ENCODE assay signal across 8 cellular contexts in the genomic region with DNA sequence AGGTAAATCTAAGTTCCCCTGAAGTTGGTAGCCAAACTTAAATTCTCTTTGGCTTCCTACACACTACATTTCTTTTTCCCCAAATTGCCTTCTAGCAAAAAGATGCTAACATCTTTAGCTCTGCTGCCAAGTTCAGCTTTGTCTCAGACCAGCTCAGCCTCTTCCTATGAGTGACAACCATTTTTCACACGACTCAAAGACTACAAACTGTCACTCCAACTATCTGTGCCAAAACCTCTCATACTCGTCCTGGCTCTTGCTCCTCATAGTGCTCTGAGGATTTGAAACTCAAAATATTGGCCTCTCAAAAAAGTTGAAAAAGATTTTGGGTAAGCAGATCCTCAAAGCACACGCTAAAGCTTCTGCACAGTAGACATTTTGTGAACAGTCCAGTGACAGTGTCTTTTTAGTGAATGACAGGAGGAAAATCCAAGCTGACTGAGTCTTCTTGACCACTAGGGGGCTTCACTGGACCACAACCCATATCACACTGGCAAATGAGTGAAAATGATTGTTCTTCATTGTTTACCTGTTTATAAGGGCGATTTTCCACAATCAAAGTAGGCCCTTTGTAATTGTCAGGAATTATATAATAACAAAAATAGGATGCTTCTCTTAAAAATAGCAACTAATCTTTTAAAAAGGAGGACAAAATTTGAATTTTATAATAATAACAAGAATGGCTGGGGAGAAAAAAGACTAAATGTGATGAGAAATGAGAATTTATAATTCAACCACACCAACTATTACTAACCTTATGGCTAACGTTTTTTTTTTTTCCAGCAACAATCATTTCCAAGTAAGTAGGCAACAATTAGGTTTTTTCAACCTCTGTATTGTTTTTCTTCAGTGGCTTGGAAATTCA.
A peak's percentile ranks its signal among the peaks of the same experiment; 100 is the strongest.
DNase-seq lines count a peak whose midpoint lies in the region; ATAC-seq and TF ChIP-seq lines count a peak whose summit lies in the region.

No MANE protein-coding gene starts in this region.

- DNase-seq in NCI-H1048 (lab: John Stamatoyannopoulos, UW): peak; percentile 43
- peak in 4 of 10 donors; percentile 31 to 50 (median 41) for DNase-seq in dorsolateral prefrontal cortex
- DNase-seq in mesenchymal stem cell: peak; percentile 65
- no peak for DNase-seq in lower leg skin (ENCODE audit: low spot score in 2 of 2)

- H3K4me3 Mint-ChIP-seq in T-helper 1 cell treated with Interleukin-12 subunit alpha and Interleukin-12 subunit beta and Interleukin-4 antibody, amounts not matched to agents 30 μg/mL and 1 μg/mL, for 36 hours: no peak overlapping the region

- TF ChIP-seq POLR2A in lower leg skin (IDR thresholded peaks at IDR 0.05) (no peak), GM18505 (IDR thresholded peaks at IDR 0.05; ENCODE audit: borderline replicate concordance, extremely low read depth, insufficient read depth, insufficient read length) (no peak)

- H3K27me3 ChIP-seq in DOHH2 (ENCODE audit: control insufficient read depth, low read length): no peaks in the 10 kb centered on the region
- no peaks in the 10 kb centered on the region for H3K27me3 ChIP-seq in dorsolateral prefrontal cortex
- H3K27me3 ChIP-seq in mesenchymal stem cell (ENCODE audit: control insufficient read depth in 1 of 2, insufficient read depth in 1 of 2, low read length in 2 of 2): no peaks in the 10 kb centered on the region

- H2BK5ac ChIP-seq in mesenchymal stem cell (ENCODE audit: low read depth, low read length, poor library complexity, severe bottlenecking): no peak overlapping the region

- H3K4me3 ChIP-seq in DOHH2 (ENCODE audit: low read length) (no peak overlapping the region), dorsolateral prefrontal cortex (peak overlapping the region in 5 of 59 donors; percentile 2 to 41 (median 9)), mesenchymal stem cell (ENCODE audit: insufficient read depth in 1 of 2, low read depth in 1 of 2, low read length in 2 of 2) (no peak overlapping the region), lower leg skin (ENCODE audit: low read depth, poor library complexity, severe bottlenecking) (no peak overlapping the region)

- no peak overlapping the region for H2BK15ac ChIP-seq in mesenchymal stem cell (ENCODE audit: low read depth, poor library complexity, severe bottlenecking)

- H3F3A ChIP-seq in DOHH2 (ENCODE audit: control insufficient read depth, insufficient read depth): 0 out of 2 replicates have a peak, but pooled peaks cover 4% of the 10 kb centered on the region

- H3K27me3 Mint-ChIP-seq in T-helper 1 cell treated with Interleukin-12 subunit alpha and Interleukin-12 subunit beta and Interleukin-4 antibody, amounts not matched to agents 30 μg/mL and 1 μg/mL, for 36 hours (ENCODE audit: low read depth): no peaks in the 10 kb centered on the region

- 56% methylated on average over 3 of the region's 5 CpGs for WGBS in mesenchymal stem cell
- WGBS in lower leg skin, 2 donors: 28 to 29% methylated on average over 5 of the region's 5 CpGs

- no peaks in the 10 kb centered on the region for H3K79me1 ChIP-seq in mesenchymal stem cell (replicated peaks; ENCODE audit: low read length, poor library complexity, severe bottlenecking)

- H3K18ac ChIP-seq in mesenchymal stem cell (ENCODE audit: low read depth in 1 of 2, low read length in 2 of 2): no peak overlapping the region

- no peak overlapping the region for H4K8ac ChIP-seq in mesenchymal stem cell (ENCODE audit: low read length)

- H3K9me3 ChIP-seq in DOHH2 (ENCODE audit: control insufficient read depth, insufficient read depth, low read length) (no peaks in the 10 kb centered on the region), mesenchymal stem cell (ENCODE audit: control insufficient read depth, low read length) (no peaks in the 10 kb centered on the region)

- H3K27ac Mint-ChIP-seq in T-helper 1 cell treated with Interleukin-12 subunit alpha and Interleukin-12 subunit beta and Interleukin-4 antibody, amounts not matched to agents 30 μg/mL and 1 μg/mL, for 36 hours: peak overlapping the region; percentile 23

- H3K36me3 ChIP-seq in DOHH2 (ENCODE audit: control insufficient read depth, low read length) (peaks cover 19% of the 10 kb centered on the region), mesenchymal stem cell (ENCODE audit: control insufficient read depth in 1 of 2, insufficient read depth in 2 of 2, low read depth in 1 of 2, low read length in 2 of 2) (no peaks in the 10 kb centered on the region)

- ATAC-seq in GM21515 (IDR thresholded peaks at IDR 0.05; ENCODE audit: unreplicated experiment): peak; percentile 55
- ATAC-seq in GM18505 (IDR thresholded peaks at IDR 0.05; ENCODE audit: unreplicated experiment): no peak

- H3K27ac ChIP-seq in DOHH2 (ENCODE audit: low read depth, low read length) (no peak overlapping the region), dorsolateral prefrontal cortex (peak overlapping the region in 51 of 59 donors; percentile 1 to 82 (median 64)), mesenchymal stem cell (ENCODE audit: low read length, poor library complexity, severe bottlenecking) (no peak overlapping the region)

- H3K14ac ChIP-seq in mesenchymal stem cell (ENCODE audit: low read length in 2 of 2): no peak overlapping the region

- no peak overlapping the region for H2AK5ac ChIP-seq in mesenchymal stem cell (ENCODE audit: low read length, severe bottlenecking)

- no peak overlapping the region for H2AFZ ChIP-seq in mesenchymal stem cell (ENCODE audit: low read depth, low read length)

- H3K4me2 ChIP-seq in DOHH2 (ENCODE audit: low read length) (no peak overlapping the region), mesenchymal stem cell (ENCODE audit: low read length, poor library complexity, severe bottlenecking) (no peak overlapping the region)

- H3K4me1 Mint-ChIP-seq in T-helper 1 cell treated with Interleukin-12 subunit alpha and Interleukin-12 subunit beta and Interleukin-4 antibody, amounts not matched to agents 30 μg/mL and 1 μg/mL, for 36 hours (ENCODE audit: low read depth): peaks cover 9% of the 10 kb centered on the region

- H3K23ac ChIP-seq in mesenchymal stem cell (ENCODE audit: low read length in 2 of 2): no peak overlapping the region

- H3K4me1 ChIP-seq in DOHH2 (ENCODE audit: control insufficient read depth, low read length) (0 out of 2 replicates have a peak, but pooled peaks cover 3% of the 10 kb centered on the region), mesenchymal stem cell (ENCODE audit: control insufficient read depth, insufficient read depth, low read depth, low read length) (peaks cover 4% of the 10 kb centered on the region)

- no peak overlapping the region for H2BK120ac ChIP-seq in mesenchymal stem cell (ENCODE audit: low read depth, low read length)

- no peaks in the 10 kb centered on the region for H4K20me1 ChIP-seq in DOHH2 (ENCODE audit: control insufficient read depth, insufficient read depth, low read depth, low read length)

- TF ChIP-seq CTCF in DOHH2 (IDR thresholded peaks at IDR 0.05; ENCODE audit: low read depth, low read length, poor library complexity, severe bottlenecking) (peak; percentile 80), dorsolateral prefrontal cortex (IDR thresholded peaks at IDR 0.05 in 54 of 56, conservative IDR thresholded peaks at IDR 0.05 in 2 of 56; ENCODE audit: low read depth in 1 of 56, partially characterized antibody in 56 of 56) (peak; percentile 61 to 97 (median 90)), lower leg skin (IDR thresholded peaks at IDR 0.05) (no peak)

- no peak overlapping the region for H3K4ac ChIP-seq in mesenchymal stem cell (ENCODE audit: low read depth in 1 of 2, low read length in 2 of 2)

- peaks cover 47% of the 10 kb centered on the region for H3K36me3 Mint-ChIP-seq in T-helper 1 cell treated with Interleukin-12 subunit alpha and Interleukin-12 subunit beta and Interleukin-4 antibody, amounts not matched to agents 30 μg/mL and 1 μg/mL, for 36 hours (ENCODE audit: low read depth)

- H3K9me2 ChIP-seq in DOHH2 (replicated peaks; ENCODE audit: control insufficient read depth, low read length): no peaks in the 10 kb centered on the region

- no peaks in the 10 kb centered on the region for H3K9me3 Mint-ChIP-seq in T-helper 1 cell treated with Interleukin-12 subunit alpha and Interleukin-12 subunit beta and Interleukin-4 antibody, amounts not matched to agents 30 μg/mL and 1 μg/mL, for 36 hours

- no peak overlapping the region for H4K91ac ChIP-seq in mesenchymal stem cell (ENCODE audit: low read length)

- no peak overlapping the region for H3K9ac ChIP-seq in mesenchymal stem cell (ENCODE audit: low read length)

- no peak overlapping the region for H2BK12ac ChIP-seq in mesenchymal stem cell (ENCODE audit: low read length in 2 of 2)

- no peaks in the 10 kb centered on the region for H3K79me2 ChIP-seq in DOHH2 (ENCODE audit: control insufficient read depth, low read length)

- intact Hi-C loops in dorsolateral prefrontal cortex (cut with DNase I): loop anchor here (2.0 to 10.0 kb wide), 10 partner anchors 60 to 363 kb away; partner anchors contain the start of genes ANKRD44 (in 2 of the 2) and PGAP1 (in 1 of the 2)
- intact Hi-C loops in lower leg skin (cut with DNase I; ENCODE audit: low total_unique reads): no loop called here

Comparison
In these comparisons a context has a peak if more than half of its experiments do, and no peak if none do; other contexts are left out.
1. H3K27ac ChIP-seq: peak in dorsolateral prefrontal cortex (51 of 59); none in DOHH2 (single experiment) and mesenchymal stem cell (single experiment).
2. CTCF ChIP-seq: peak in DOHH2 (single experiment) and dorsolateral prefrontal cortex (56 of 56); none in lower leg skin (0 of 3).
3. DNase-seq: peak in NCI-H1048 (single experiment) and mesenchymal stem cell (single experiment); none in lower leg skin (0 of 2).